Comparison of ENCODE assay signal across 1 cellular context in the genomic region with DNA sequence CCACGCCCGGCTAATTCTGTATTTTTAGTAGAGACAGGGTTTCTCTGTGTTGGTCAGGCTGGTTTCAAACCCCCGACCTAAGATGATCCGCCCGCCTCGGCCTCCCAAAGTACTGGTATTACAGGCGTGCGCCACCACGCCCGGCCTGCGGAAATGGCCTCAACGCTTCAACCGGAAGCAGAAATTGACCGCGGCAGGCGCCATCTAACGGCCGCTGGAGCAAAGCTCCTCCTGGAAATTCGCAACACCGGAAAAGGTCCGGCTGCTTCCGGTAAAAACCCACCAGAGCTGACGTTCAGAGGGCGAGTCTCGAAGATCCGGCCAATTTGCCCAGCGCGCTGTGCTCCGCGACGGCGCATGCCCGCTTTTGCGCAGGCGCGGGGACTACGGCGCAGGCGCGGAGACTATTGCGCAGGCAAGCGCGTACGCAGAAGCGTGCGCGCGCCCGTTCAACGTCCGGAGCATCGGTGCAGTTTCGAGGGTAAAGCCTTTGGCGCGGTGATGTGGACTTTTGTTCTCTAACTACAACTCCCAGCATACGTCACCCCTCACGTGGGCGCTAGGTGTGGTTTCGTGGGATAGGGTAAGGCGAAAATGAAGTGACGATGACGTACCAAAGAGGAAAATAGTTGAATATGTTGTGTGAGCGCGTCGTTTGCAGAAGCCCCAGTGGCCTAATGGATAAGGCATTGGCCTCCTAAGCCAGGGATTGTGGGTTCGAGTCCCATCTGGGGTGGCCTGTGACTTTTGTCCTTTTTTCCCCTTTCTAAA.
TF ChIP-seq lines count a peak whose summit lies in the region.

No MANE protein-coding gene starts in this region.

TF ChIP-seq in HepG2, 621 proteins besides CTCF, POLR2A, EP300 and RAD21 (continued from another document and continues in another):
- TF ChIP-seq, protein P1, sequence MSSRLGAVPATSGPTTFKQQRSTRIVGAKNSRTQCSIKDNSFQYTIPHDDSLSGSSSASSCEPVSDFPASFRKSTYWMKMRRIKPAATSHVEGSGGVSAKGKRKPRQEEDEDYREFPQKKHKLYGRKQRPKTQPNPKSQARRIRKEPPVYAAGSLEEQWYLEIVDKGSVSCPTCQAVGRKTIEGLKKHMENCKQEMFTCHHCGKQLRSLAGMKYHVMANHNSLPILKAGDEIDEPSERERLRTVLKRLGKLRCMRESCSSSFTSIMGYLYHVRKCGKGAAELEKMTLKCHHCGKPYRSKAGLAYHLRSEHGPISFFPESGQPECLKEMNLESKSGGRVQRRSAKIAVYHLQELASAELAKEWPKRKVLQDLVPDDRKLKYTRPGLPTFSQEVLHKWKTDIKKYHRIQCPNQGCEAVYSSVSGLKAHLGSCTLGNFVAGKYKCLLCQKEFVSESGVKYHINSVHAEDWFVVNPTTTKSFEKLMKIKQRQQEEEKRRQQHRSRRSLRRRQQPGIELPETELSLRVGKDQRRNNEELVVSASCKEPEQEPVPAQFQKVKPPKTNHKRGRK (CRISPR knock-in tag; IDR thresholded peaks at IDR 0.05): no peak
- TF ChIP-seq, protein P2, sequence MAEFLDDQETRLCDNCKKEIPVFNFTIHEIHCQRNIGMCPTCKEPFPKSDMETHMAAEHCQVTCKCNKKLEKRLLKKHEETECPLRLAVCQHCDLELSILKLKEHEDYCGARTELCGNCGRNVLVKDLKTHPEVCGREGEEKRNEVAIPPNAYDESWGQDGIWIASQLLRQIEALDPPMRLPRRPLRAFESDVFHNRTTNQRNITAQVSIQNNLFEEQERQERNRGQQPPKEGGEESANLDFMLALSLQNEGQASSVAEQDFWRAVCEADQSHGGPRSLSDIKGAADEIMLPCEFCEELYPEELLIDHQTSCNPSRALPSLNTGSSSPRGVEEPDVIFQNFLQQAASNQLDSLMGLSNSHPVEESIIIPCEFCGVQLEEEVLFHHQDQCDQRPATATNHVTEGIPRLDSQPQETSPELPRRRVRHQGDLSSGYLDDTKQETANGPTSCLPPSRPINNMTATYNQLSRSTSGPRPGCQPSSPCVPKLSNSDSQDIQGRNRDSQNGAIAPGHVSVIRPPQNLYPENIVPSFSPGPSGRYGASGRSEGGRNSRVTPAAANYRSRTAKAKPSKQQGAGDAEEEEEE (CRISPR knock-in tag; IDR thresholded peaks at IDR 0.05; ENCODE audit: borderline replicate concordance): no peak
- TF ChIP-seq ZNF124 (CRISPR knock-in tag; IDR thresholded peaks at IDR 0.05) (no peak), PAF1 (CRISPR knock-in tag; IDR thresholded peaks at IDR 0.05) (0 out of 2 replicates have a peak, but pooled peaks have one; percentile 45), REL (CRISPR knock-in tag; conservative IDR thresholded peaks at IDR 0.05) (0 out of 2 replicates have a peak, but pooled peaks have one; percentile 54), ZNF253 (CRISPR knock-in tag; IDR thresholded peaks at IDR 0.05; ENCODE audit: borderline replicate concordance) (no peak), ZNF292 (CRISPR knock-in tag; IDR thresholded peaks at IDR 0.05; ENCODE audit: borderline replicate concordance, low read depth) (peak; percentile 61; the same call in 1 of the 2 replicates), ZNF879 (CRISPR knock-in tag; IDR thresholded peaks at IDR 0.05) (0 out of 2 replicates have a peak, but pooled peaks have one; percentile 0), SP4 (CRISPR knock-in tag; IDR thresholded peaks at IDR 0.05) (no peak), KDM6A (CRISPR knock-in tag; IDR thresholded peaks at IDR 0.05; ENCODE audit: low read depth) (no peak), ZBTB38 (CRISPR knock-in tag; IDR thresholded peaks at IDR 0.05) (peak; percentile 99), ZNF713 (CRISPR knock-in tag; IDR thresholded peaks at IDR 0.05) (no peak), ZFP36 (IDR thresholded peaks at IDR 0.05; ENCODE audit: borderline replicate concordance, low read depth, low read length, partially characterized antibody) (no peak), RFX5 (IDR thresholded peaks at IDR 0.05; ENCODE audit: low read depth, low read length) (0 out of 2 replicates have a peak, but pooled peaks have one; percentile 25), SMARCC2 (IDR thresholded peaks at IDR 0.05) (no peak), RARG (CRISPR knock-in tag; IDR thresholded peaks at IDR 0.05; ENCODE audit: low read depth) (0 out of 2 replicates have a peak, but pooled peaks have one; percentile 58), ELF3 (CRISPR knock-in tag; IDR thresholded peaks at IDR 0.05) (peak; percentile 72), ZNF136 (CRISPR knock-in tag; IDR thresholded peaks at IDR 0.05; ENCODE audit: low read depth) (no peak; the same call in 1 of the 2 replicates), ZNF138 (CRISPR knock-in tag; IDR thresholded peaks at IDR 0.05; ENCODE audit: low read depth) (peak; percentile 50; the same call in 1 of the 2 replicates), KLF13 (CRISPR knock-in tag; IDR thresholded peaks at IDR 0.05) (no peak), ZNF780A (CRISPR knock-in tag; IDR thresholded peaks at IDR 0.05) (peak; percentile 70), NKX3-1 (CRISPR knock-in tag; IDR thresholded peaks at IDR 0.05) (no peak), SALL2 (CRISPR knock-in tag; IDR thresholded peaks at IDR 0.05) (peak; percentile 30; the same call in 1 of the 2 replicates), NFE2L2 (IDR thresholded peaks at IDR 0.05; ENCODE audit: low read length) (no peak)
- TF ChIP-seq, protein P3, sequence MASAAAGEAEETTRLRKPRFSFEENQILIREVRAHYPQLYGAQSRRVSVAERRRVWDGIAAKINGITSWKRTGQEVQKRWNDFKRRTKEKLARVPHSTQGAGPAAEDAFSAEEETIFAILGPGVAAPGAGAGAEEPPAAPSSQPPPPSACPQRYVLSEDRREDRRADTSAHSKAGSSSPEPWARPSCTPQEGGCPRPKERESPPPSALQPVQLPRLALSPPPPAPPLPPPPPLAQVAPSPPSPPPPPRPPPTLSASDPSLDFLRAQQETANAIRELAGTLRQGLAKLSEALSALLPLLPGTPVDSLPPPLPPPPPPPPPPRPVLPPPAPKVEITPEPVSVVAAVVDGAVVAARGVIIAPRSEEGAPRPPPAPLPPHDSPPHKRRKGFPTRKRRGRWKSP (CRISPR knock-in tag; IDR thresholded peaks at IDR 0.05): peak; percentile 93
- TF ChIP-seq, protein P4, sequence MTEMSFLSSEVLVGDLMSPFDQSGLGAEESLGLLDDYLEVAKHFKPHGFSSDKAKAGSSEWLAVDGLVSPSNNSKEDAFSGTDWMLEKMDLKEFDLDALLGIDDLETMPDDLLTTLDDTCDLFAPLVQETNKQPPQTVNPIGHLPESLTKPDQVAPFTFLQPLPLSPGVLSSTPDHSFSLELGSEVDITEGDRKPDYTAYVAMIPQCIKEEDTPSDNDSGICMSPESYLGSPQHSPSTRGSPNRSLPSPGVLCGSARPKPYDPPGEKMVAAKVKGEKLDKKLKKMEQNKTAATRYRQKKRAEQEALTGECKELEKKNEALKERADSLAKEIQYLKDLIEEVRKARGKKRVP (CRISPR knock-in tag; IDR thresholded peaks at IDR 0.05): peak in 1 of 2 experiments; percentile 73; a peak in 2 of 4 replicates
- TF ChIP-seq, protein P5, sequence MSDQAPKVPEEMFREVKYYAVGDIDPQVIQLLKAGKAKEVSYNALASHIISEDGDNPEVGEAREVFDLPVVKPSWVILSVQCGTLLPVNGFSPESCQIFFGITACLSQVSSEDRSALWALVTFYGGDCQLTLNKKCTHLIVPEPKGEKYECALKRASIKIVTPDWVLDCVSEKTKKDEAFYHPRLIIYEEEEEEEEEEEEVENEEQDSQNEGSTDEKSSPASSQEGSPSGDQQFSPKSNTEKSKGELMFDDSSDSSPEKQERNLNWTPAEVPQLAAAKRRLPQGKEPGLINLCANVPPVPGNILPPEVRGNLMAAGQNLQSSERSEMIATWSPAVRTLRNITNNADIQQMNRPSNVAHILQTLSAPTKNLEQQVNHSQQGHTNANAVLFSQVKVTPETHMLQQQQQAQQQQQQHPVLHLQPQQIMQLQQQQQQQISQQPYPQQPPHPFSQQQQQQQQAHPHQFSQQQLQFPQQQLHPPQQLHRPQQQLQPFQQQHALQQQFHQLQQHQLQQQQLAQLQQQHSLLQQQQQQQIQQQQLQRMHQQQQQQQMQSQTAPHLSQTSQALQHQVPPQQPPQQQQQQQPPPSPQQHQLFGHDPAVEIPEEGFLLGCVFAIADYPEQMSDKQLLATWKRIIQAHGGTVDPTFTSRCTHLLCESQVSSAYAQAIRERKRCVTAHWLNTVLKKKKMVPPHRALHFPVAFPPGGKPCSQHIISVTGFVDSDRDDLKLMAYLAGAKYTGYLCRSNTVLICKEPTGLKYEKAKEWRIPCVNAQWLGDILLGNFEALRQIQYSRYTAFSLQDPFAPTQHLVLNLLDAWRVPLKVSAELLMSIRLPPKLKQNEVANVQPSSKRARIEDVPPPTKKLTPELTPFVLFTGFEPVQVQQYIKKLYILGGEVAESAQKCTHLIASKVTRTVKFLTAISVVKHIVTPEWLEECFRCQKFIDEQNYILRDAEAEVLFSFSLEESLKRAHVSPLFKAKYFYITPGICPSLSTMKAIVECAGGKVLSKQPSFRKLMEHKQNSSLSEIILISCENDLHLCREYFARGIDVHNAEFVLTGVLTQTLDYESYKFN (CRISPR knock-in tag; conservative IDR thresholded peaks at IDR 0.05): no peak; the same call in 1 of the 2 replicates
- TF ChIP-seq, protein P6, sequence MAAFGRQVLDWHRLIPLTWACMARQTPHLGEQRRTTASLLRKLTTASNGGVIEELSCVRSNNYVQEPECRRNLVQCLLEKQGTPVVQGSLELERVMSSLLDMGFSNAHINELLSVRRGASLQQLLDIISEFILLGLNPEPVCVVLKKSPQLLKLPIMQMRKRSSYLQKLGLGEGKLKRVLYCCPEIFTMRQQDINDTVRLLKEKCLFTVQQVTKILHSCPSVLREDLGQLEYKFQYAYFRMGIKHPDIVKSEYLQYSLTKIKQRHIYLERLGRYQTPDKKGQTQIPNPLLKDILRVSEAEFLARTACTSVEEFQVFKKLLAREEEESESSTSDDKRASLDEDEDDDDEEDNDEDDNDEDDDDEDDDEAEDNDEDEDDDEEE (CRISPR knock-in tag; IDR thresholded peaks at IDR 0.05): no peak
- TF ChIP-seq, protein P7, sequence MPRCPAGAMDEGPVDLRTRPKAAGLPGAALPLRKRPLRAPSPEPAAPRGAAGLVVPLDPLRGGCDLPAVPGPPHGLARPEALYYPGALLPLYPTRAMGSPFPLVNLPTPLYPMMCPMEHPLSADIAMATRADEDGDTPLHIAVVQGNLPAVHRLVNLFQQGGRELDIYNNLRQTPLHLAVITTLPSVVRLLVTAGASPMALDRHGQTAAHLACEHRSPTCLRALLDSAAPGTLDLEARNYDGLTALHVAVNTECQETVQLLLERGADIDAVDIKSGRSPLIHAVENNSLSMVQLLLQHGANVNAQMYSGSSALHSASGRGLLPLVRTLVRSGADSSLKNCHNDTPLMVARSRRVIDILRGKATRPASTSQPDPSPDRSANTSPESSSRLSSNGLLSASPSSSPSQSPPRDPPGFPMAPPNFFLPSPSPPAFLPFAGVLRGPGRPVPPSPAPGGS (CRISPR knock-in tag; IDR thresholded peaks at IDR 0.05): peak; percentile 79; the same call in 1 of the 2 replicates
- TF ChIP-seq, protein P8, sequence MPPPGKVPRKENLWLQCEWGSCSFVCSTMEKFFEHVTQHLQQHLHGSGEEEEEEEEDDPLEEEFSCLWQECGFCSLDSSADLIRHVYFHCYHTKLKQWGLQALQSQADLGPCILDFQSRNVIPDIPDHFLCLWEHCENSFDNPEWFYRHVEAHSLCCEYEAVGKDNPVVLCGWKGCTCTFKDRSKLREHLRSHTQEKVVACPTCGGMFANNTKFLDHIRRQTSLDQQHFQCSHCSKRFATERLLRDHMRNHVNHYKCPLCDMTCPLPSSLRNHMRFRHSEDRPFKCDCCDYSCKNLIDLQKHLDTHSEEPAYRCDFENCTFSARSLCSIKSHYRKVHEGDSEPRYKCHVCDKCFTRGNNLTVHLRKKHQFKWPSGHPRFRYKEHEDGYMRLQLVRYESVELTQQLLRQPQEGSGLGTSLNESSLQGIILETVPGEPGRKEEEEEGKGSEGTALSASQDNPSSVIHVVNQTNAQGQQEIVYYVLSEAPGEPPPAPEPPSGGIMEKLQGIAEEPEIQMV (CRISPR knock-in tag; IDR thresholded peaks at IDR 0.05; ENCODE audit: low read depth): peak; percentile 74; the same call in 1 of the 2 replicates
- TF ChIP-seq, protein P9, sequence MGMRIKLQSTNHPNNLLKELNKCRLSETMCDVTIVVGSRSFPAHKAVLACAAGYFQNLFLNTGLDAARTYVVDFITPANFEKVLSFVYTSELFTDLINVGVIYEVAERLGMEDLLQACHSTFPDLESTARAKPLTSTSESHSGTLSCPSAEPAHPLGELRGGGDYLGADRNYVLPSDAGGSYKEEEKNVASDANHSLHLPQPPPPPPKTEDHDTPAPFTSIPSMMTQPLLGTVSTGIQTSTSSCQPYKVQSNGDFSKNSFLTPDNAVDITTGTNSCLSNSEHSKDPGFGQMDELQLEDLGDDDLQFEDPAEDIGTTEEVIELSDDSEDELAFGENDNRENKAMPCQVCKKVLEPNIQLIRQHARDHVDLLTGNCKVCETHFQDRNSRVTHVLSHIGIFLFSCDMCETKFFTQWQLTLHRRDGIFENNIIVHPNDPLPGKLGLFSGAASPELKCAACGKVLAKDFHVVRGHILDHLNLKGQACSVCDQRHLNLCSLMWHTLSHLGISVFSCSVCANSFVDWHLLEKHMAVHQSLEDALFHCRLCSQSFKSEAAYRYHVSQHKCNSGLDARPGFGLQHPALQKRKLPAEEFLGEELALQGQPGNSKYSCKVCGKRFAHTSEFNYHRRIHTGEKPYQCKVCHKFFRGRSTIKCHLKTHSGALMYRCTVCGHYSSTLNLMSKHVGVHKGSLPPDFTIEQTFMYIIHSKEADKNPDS (CRISPR knock-in tag; IDR thresholded peaks at IDR 0.05): no peak; the same call in 1 of the 2 replicates
